ENCODE assay signal across 1 cellular context in genomic region chrX:37847733-37848197, GRCh38.
TF ChIP-seq lines count a peak whose summit lies in the region.

No MANE protein-coding gene starts in this region.

TF ChIP-seq in GM12878, 131 proteins besides CTCF, POLR2A, EP300 and RAD21 (continued from another document and continues in another):
- TF ChIP-seq, protein P1, sequence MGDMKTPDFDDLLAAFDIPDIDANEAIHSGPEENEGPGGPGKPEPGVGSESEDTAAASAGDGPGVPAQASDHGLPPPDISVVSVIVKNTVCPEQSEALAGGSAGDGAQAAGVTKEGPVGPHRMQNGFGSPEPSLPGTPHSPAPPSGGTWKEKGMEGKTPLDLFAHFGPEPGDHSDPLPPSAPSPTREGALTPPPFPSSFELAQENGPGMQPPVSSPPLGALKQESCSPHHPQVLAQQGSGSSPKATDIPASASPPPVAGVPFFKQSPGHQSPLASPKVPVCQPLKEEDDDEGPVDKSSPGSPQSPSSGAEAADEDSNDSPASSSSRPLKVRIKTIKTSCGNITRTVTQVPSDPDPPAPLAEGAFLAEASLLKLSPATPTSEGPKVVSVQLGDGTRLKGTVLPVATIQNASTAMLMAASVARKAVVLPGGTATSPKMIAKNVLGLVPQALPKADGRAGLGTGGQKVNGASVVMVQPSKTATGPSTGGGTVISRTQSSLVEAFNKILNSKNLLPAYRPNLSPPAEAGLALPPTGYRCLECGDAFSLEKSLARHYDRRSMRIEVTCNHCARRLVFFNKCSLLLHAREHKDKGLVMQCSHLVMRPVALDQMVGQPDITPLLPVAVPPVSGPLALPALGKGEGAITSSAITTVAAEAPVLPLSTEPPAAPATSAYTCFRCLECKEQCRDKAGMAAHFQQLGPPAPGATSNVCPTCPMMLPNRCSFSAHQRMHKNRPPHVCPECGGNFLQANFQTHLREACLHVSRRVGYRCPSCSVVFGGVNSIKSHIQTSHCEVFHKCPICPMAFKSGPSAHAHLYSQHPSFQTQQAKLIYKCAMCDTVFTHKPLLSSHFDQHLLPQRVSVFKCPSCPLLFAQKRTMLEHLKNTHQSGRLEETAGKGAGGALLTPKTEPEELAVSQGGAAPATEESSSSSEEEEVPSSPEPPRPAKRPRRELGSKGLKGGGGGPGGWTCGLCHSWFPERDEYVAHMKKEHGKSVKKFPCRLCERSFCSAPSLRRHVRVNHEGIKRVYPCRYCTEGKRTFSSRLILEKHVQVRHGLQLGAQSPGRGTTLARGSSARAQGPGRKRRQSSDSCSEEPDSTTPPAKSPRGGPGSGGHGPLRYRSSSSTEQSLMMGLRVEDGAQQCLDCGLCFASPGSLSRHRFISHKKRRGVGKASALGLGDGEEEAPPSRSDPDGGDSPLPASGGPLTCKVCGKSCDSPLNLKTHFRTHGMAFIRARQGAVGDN (IDR thresholded peaks at IDR 0.05) = 0 out of 2 replicates have a peak, but pooled peaks have one; percentile 57
- TF ChIP-seq STAT1 (conservative IDR thresholded peaks at IDR 0.05) (no peak), DPF2 (IDR thresholded peaks at IDR 0.05) (0 out of 2 replicates have a peak, but pooled peaks have one; percentile 0), TBL1XR1 (IDR thresholded peaks at IDR 0.05; ENCODE audit: low read depth, low read length) (no peak), RFX5 (IDR thresholded peaks at IDR 0.05; ENCODE audit: low read depth, low read length) (no peak), MTA3 (IDR thresholded peaks at IDR 0.05; ENCODE audit: borderline replicate concordance, low read length) (no peak), MXI1 (IDR thresholded peaks at IDR 0.05; ENCODE audit: low read depth, low read length) (no peak), YY1 (IDR thresholded peaks at IDR 0.05; ENCODE audit: low read depth, low read length) (no peak), IKZF2 (IDR thresholded peaks at IDR 0.05) (peak; percentile 44 to 49; a peak in 2 of 4 replicates), ZBTB11 (CRISPR knock-in tag; IDR thresholded peaks at IDR 0.05) (no peak), HDGF (IDR thresholded peaks at IDR 0.05) (peak; percentile 9; the same call in 1 of the 2 replicates), SUPT20H (IDR thresholded peaks at IDR 0.05; ENCODE audit: borderline replicate concordance, control insufficient read depth, low read depth, low read length) (no peak), ASH2L (IDR thresholded peaks at IDR 0.05; ENCODE audit: borderline replicate concordance, low read depth) (no peak), MEF2B (IDR thresholded peaks at IDR 0.05; ENCODE audit: partially characterized antibody, poor library complexity, severe bottlenecking) (no peak), RELA (IDR thresholded peaks at IDR 0.05; ENCODE audit: borderline replicate concordance, partially characterized antibody) (no peak), RB1 (IDR thresholded peaks at IDR 0.05; ENCODE audit: borderline replicate concordance) (no peak), BHLHE40 (IDR thresholded peaks at IDR 0.05; ENCODE audit: borderline replicate concordance in 1 of 2, low read depth in 2 of 2, low read length in 1 of 2) (no peak), EED (IDR thresholded peaks at IDR 0.05; ENCODE audit: low read depth) (no peak), ZNF217 (IDR thresholded peaks at IDR 0.05) (no peak), STAT3 (IDR thresholded peaks at IDR 0.05; ENCODE audit: low read depth, low read length) (no peak), ZNF24 (IDR thresholded peaks at IDR 0.05) (no peak), NR2C1 (IDR thresholded peaks at IDR 0.05) (no peak), HCFC1 (IDR thresholded peaks at IDR 0.05; ENCODE audit: low read length) (no peak), WRNIP1 (IDR thresholded peaks at IDR 0.05; ENCODE audit: borderline replicate concordance, low read depth, low read length) (no peak), GABPA (IDR thresholded peaks at IDR 0.05; ENCODE audit: low read depth) (no peak), ZSCAN29 (IDR thresholded peaks at IDR 0.05) (no peak), RUNX3 (IDR thresholded peaks at IDR 0.05; ENCODE audit: low read length) (no peak), SMARCA5 (IDR thresholded peaks at IDR 0.05) (no peak), LARP7 (IDR thresholded peaks at IDR 0.05) (0 out of 2 replicates have a peak, but pooled peaks have one; percentile 4), SMC3 (IDR thresholded peaks at IDR 0.05; ENCODE audit: borderline replicate concordance, low read length) (no peak), PAX8 (IDR thresholded peaks at IDR 0.05) (no peak), BMI1 (IDR thresholded peaks at IDR 0.05; ENCODE audit: borderline replicate concordance) (no peak), CEBPB (IDR thresholded peaks at IDR 0.05; ENCODE audit: borderline replicate concordance in 1 of 2, low read depth in 2 of 2, low read length in 2 of 2) (no peak), POLR2AphosphoS2 (IDR thresholded peaks at IDR 0.05; ENCODE audit: low read depth, low read length) (no peak), E4F1 (IDR thresholded peaks at IDR 0.05; ENCODE audit: borderline replicate concordance, partially characterized antibody) (no peak), SIX5 (IDR thresholded peaks at IDR 0.05; ENCODE audit: low read depth, low read length, severe bottlenecking) (no peak), SREBF2 (IDR thresholded peaks at IDR 0.05; ENCODE audit: low read length) (no peak), SIN3A (IDR thresholded peaks at IDR 0.05; ENCODE audit: low read depth, low read length) (no peak), ETV6 (conservative IDR thresholded peaks at IDR 0.05 in 1 of 2, IDR thresholded peaks at IDR 0.05 in 1 of 2; ENCODE audit: borderline replicate concordance in 1 of 2, low read depth in 1 of 2) (no peak), NR2C2 (IDR thresholded peaks at IDR 0.05; ENCODE audit: borderline replicate concordance, control insufficient read depth, insufficient read length, low read depth) (no peak), ESRRA (IDR thresholded peaks at IDR 0.05; ENCODE audit: low read length) (no peak), EGR1 (IDR thresholded peaks at IDR 0.05; ENCODE audit: borderline replicate concordance in 1 of 2, low read depth in 2 of 2, low read length in 2 of 2) (0 out of 3 replicates have a peak, but pooled peaks of 1 of the 2 experiments have one; percentile 3)
- TF ChIP-seq, protein P2, sequence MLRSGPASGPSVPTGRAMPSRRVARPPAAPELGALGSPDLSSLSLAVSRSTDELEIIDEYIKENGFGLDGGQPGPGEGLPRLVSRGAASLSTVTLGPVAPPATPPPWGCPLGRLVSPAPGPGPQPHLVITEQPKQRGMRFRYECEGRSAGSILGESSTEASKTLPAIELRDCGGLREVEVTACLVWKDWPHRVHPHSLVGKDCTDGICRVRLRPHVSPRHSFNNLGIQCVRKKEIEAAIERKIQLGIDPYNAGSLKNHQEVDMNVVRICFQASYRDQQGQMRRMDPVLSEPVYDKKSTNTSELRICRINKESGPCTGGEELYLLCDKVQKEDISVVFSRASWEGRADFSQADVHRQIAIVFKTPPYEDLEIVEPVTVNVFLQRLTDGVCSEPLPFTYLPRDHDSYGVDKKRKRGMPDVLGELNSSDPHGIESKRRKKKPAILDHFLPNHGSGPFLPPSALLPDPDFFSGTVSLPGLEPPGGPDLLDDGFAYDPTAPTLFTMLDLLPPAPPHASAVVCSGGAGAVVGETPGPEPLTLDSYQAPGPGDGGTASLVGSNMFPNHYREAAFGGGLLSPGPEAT (IDR thresholded peaks at IDR 0.05; ENCODE audit: low read depth) = 0 out of 2 replicates have a peak, but pooled peaks have one; percentile 33
- TF ChIP-seq, protein P3, sequence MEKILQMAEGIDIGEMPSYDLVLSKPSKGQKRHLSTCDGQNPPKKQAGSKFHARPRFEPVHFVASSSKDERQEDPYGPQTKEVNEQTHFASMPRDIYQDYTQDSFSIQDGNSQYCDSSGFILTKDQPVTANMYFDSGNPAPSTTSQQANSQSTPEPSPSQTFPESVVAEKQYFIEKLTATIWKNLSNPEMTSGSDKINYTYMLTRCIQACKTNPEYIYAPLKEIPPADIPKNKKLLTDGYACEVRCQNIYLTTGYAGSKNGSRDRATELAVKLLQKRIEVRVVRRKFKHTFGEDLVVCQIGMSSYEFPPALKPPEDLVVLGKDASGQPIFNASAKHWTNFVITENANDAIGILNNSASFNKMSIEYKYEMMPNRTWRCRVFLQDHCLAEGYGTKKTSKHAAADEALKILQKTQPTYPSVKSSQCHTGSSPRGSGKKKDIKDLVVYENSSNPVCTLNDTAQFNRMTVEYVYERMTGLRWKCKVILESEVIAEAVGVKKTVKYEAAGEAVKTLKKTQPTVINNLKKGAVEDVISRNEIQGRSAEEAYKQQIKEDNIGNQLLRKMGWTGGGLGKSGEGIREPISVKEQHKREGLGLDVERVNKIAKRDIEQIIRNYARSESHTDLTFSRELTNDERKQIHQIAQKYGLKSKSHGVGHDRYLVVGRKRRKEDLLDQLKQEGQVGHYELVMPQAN (conservative IDR thresholded peaks at IDR 0.05) = no peak
- TF ChIP-seq, protein P4, sequence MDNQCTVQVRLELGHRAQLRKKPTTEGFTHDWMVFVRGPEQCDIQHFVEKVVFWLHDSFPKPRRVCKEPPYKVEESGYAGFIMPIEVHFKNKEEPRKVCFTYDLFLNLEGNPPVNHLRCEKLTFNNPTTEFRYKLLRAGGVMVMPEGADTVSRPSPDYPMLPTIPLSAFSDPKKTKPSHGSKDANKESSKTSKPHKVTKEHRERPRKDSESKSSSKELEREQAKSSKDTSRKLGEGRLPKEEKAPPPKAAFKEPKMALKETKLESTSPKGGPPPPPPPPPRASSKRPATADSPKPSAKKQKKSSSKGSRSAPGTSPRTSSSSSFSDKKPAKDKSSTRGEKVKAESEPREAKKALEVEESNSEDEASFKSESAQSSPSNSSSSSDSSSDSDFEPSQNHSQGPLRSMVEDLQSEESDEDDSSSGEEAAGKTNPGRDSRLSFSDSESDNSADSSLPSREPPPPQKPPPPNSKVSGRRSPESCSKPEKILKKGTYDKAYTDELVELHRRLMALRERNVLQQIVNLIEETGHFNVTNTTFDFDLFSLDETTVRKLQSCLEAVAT (IDR thresholded peaks at IDR 0.05) = no peak
- TF ChIP-seq, protein P5, sequence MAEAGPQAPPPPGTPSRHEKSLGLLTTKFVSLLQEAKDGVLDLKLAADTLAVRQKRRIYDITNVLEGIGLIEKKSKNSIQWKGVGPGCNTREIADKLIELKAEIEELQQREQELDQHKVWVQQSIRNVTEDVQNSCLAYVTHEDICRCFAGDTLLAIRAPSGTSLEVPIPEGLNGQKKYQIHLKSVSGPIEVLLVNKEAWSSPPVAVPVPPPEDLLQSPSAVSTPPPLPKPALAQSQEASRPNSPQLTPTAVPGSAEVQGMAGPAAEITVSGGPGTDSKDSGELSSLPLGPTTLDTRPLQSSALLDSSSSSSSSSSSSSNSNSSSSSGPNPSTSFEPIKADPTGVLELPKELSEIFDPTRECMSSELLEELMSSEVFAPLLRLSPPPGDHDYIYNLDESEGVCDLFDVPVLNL (IDR thresholded peaks at IDR 0.05; ENCODE audit: low read depth, low read length) = no peak
- TF ChIP-seq, protein P6, sequence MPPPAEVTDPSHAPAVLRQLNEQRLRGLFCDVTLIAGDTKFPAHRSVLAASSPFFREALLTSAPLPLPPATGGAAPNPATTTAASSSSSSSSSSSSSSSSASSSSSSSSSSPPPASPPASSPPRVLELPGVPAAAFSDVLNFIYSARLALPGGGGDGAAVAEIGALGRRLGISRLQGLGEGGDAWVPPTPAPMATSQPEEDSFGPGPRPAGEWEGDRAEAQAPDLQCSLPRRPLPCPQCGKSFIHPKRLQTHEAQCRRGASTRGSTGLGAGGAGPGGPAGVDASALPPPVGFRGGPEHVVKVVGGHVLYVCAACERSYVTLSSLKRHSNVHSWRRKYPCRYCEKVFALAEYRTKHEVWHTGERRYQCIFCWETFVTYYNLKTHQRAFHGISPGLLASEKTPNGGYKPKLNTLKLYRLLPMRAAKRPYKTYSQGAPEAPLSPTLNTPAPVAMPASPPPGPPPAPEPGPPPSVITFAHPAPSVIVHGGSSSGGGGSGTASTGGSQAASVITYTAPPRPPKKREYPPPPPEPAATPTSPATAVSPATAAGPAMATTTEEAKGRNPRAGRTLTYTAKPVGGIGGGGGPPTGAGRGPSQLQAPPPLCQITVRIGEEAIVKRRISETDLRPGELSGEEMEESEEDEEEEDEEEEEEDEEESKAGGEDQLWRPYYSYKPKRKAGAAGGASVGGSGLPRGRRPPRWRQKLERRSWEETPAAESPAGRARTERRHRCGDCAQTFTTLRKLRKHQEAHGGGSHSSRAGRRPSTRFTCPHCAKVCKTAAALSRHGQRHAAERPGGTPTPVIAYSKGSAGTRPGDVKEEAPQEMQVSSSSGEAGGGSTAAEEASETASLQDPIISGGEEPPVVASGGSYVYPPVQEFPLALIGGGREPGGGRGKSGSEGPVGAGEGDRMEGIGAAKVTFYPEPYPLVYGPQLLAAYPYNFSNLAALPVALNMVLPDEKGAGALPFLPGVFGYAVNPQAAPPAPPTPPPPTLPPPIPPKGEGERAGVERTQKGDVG (CRISPR knock-in tag; IDR thresholded peaks at IDR 0.05) = no peak
